In genomic region chr13:40770934-40771618, GRCh38 we compare ENCODE assay signal across 1 cellular context.
TF ChIP-seq lines count a peak whose summit lies in the region.

TSS of gene MRPS31 (minus strand) at chr13:40771190. CDS start at chr13:40771136, 54 bp downstream.

TF ChIP-seq in HepG2, 621 proteins besides CTCF, POLR2A, EP300 and RAD21 (continued from another document and continues in another):
- TF ChIP-seq ZNF234 (CRISPR knock-in tag; conservative IDR thresholded peaks at IDR 0.05), result no peak
- TF ChIP-seq ZNF691 (CRISPR knock-in tag; IDR thresholded peaks at IDR 0.05; ENCODE audit: borderline replicate concordance, low read depth), result peak; percentile 93
- no peak for TF ChIP-seq USF2 (IDR thresholded peaks at IDR 0.05; ENCODE audit: low read depth, low read length)
- TF ChIP-seq USF2 (CRISPR knock-in tag; IDR thresholded peaks at IDR 0.05; ENCODE audit: borderline replicate concordance), result 0 out of 2 replicates have a peak, but pooled peaks have one; percentile 39
- TF ChIP-seq THYN1 (CRISPR knock-in tag; IDR thresholded peaks at IDR 0.05; ENCODE audit: borderline replicate concordance, low read depth), result 0 out of 2 replicates have a peak, but pooled peaks have one; percentile 33
- TF ChIP-seq SOX13 (IDR thresholded peaks at IDR 0.05), result no peak
- peak in 1 of 2 experiments; percentile 83; a peak in 2 of 4 replicates for TF ChIP-seq SOX13 (CRISPR knock-in tag; conservative IDR thresholded peaks at IDR 0.05 in 1 of 2, IDR thresholded peaks at IDR 0.05 in 1 of 2)
- TF ChIP-seq ZNF432 (CRISPR knock-in tag; IDR thresholded peaks at IDR 0.05; ENCODE audit: borderline replicate concordance), result no peak
- TF ChIP-seq ZBTB40 (IDR thresholded peaks at IDR 0.05), result peak; percentile 99
- TF ChIP-seq ZBTB40 (CRISPR knock-in tag; IDR thresholded peaks at IDR 0.05), result peak; percentile 94
- TF ChIP-seq ZNF564 (CRISPR knock-in tag; IDR thresholded peaks at IDR 0.05), result no peak; the same call in 1 of the 2 replicates
- TF ChIP-seq MIER3 (CRISPR knock-in tag; IDR thresholded peaks at IDR 0.05; ENCODE audit: borderline replicate concordance), result peak; percentile 98
- peak; percentile 99 for TF ChIP-seq ZMYM4 (CRISPR knock-in tag; IDR thresholded peaks at IDR 0.05)
- TF ChIP-seq ZNF549 (CRISPR knock-in tag; IDR thresholded peaks at IDR 0.05), result no peak
- TF ChIP-seq ERF (CRISPR knock-in tag; IDR thresholded peaks at IDR 0.05), result peak; percentile 97
- TF ChIP-seq HIC2 (CRISPR knock-in tag; IDR thresholded peaks at IDR 0.05; ENCODE audit: low read depth), result peak; percentile 61; the same call in 1 of the 2 replicates
- TF ChIP-seq ZNF317 (CRISPR knock-in tag; IDR thresholded peaks at IDR 0.05), result peak; percentile 37; the same call in 1 of the 2 replicates
- no peak for TF ChIP-seq DDIT3 (CRISPR knock-in tag; IDR thresholded peaks at IDR 0.05)
- TF ChIP-seq HNF4G (IDR thresholded peaks at IDR 0.05; ENCODE audit: borderline replicate concordance, low read depth, low read length), result no peak; the same call in 1 of the 2 replicates
- peak; percentile 48 for TF ChIP-seq HNF4G (CRISPR knock-in tag; IDR thresholded peaks at IDR 0.05; ENCODE audit: borderline replicate concordance, low read depth)
- no peak for TF ChIP-seq ZSCAN12 (CRISPR knock-in tag; IDR thresholded peaks at IDR 0.05)
- 0 out of 2 replicates have a peak, but pooled peaks have one; percentile 82 for TF ChIP-seq ZBTB44 (CRISPR knock-in tag; IDR thresholded peaks at IDR 0.05)
- peak; percentile 92 for TF ChIP-seq ATF2 (CRISPR knock-in tag; IDR thresholded peaks at IDR 0.05)
- peak; percentile 77 for TF ChIP-seq ZBTB33 (CRISPR knock-in tag; IDR thresholded peaks at IDR 0.05)
- no peak for TF ChIP-seq GPN1 (CRISPR knock-in tag; IDR thresholded peaks at IDR 0.05; ENCODE audit: borderline replicate concordance)
- peak; percentile 67; the same call in 1 of the 2 replicates for TF ChIP-seq SKIL (CRISPR knock-in tag; IDR thresholded peaks at IDR 0.05; ENCODE audit: borderline replicate concordance)
- TF ChIP-seq PAF1 (CRISPR knock-in tag; IDR thresholded peaks at IDR 0.05), result no peak
- TF ChIP-seq MED1 (CRISPR knock-in tag; IDR thresholded peaks at IDR 0.05), result peak; percentile 85
